ENCODE assay signal across 1 cellular context in genomic region chr9:133151601-133152525, GRCh38.
TF ChIP-seq lines count a peak whose summit lies in the region.

No MANE protein-coding gene starts in this region.

TF ChIP-seq in IMR-90, 13 proteins besides CTCF, POLR2A, EP300 and RAD21:
- TF ChIP-seq NFE2L2 (IDR thresholded peaks at IDR 0.05; ENCODE audit: low read depth, low read length) (no peak), MAZ (IDR thresholded peaks at IDR 0.05; ENCODE audit: borderline replicate concordance, low read depth, low read length) (no peak)
